Comparison of ENCODE assay signal across 2 cellular contexts in genomic region chr6:139983555-139984276, GRCh38.
A peak's percentile ranks its signal among the peaks of the same experiment; 100 is the strongest.
TF ChIP-seq lines count a peak whose summit lies in the region.

No MANE protein-coding gene starts in this region.

TF ChIP-seq in GM23338, 12 proteins besides CTCF, POLR2A, EP300 and RAD21 (continued from another document):
- TF ChIP-seq REST (IDR thresholded peaks at IDR 0.05; ENCODE audit: unreplicated experiment) (no peak), ZNF331 (CRISPR knock-in tag; IDR thresholded peaks at IDR 0.05; ENCODE audit: low read depth) (no peak)

TF ChIP-seq in K562, 482 proteins besides CTCF, POLR2A, EP300 and RAD21 (continued from another document):
- no peak for TF ChIP-seq IRF9 (tag; IDR thresholded peaks at IDR 0.05)
- TF ChIP-seq MAFF (IDR thresholded peaks at IDR 0.05; ENCODE audit: low read length), result no peak
- no peak for TF ChIP-seq CEBPG (CRISPR knock-in tag; IDR thresholded peaks at IDR 0.05)
- TF ChIP-seq CEBPG (tag; conservative IDR thresholded peaks at IDR 0.05 in 1 of 2, IDR thresholded peaks at IDR 0.05 in 1 of 2), result peak in 1 of 2 experiments; percentile 13; a peak in 1 of 4 replicates
- peak; percentile 6; the same call in 1 of the 2 replicates for TF ChIP-seq JUND (IDR thresholded peaks at IDR 0.05; ENCODE audit: borderline replicate concordance, low read depth, low read length)
- no peak for TF ChIP-seq JUND (tag; IDR thresholded peaks at IDR 0.05; ENCODE audit: borderline replicate concordance, low read depth, low read length)
- no peak for TF ChIP-seq ZNF395 (CRISPR knock-in tag; IDR thresholded peaks at IDR 0.05)
- TF ChIP-seq ZBTB5 (IDR thresholded peaks at IDR 0.05), result no peak
- no peak for TF ChIP-seq KLF16 (IDR thresholded peaks at IDR 0.05)
- TF ChIP-seq THAP12 (CRISPR knock-in tag; IDR thresholded peaks at IDR 0.05), result no peak
- no peak for TF ChIP-seq CHCHD3 (CRISPR knock-in tag; IDR thresholded peaks at IDR 0.05)
- no peak for TF ChIP-seq ZNF398 (CRISPR knock-in tag; IDR thresholded peaks at IDR 0.05)
